ENCODE assay signal across 21 cellular contexts in genomic region chr4:7738458-7739076, GRCh38.
"Had no signal": no experiment of that assay in that cellular context is flagged by ENCODE, and none has a peak within 500 bp of the region (broad histone marks: within the 10 kb centered on the region; RNA-seq: fewer than 3 reads in every experiment).

No MANE protein-coding gene starts in this region.

- DNase-seq: activated CD4-positive, alpha-beta memory T cell treated with anti-CD3 and anti-CD28 coated beads, Interleukin-2, amount 10 ng/mL, durations not matched to agents 7 days and 5 days; activated CD4-positive, alpha-beta T cell treated with anti-CD3 and anti-CD28 coated beads for 48 hours; activated CD4-positive, CD25-positive, alpha-beta regulatory T cell; activated CD8-positive, alpha-beta memory T cell treated with anti-CD3 and anti-CD28 coated beads, Interleukin-2, amount 10 ng/mL, durations not matched to agents 7 days and 5 days; activated naive CD4-positive, alpha-beta T cell treated with Interleukin-2 at 50 U/mL for 16 hours; activated naive CD8-positive, alpha-beta T cell treated with anti-CD3 and anti-CD28 coated beads, Interleukin-2, amount 10 ng/mL, durations not matched to agents 7 days and 5 days; body of pancreas; dorsolateral prefrontal cortex; endodermal cell; foreskin fibroblast; glutamatergic neuron; hypothalamus; islet precursor cell; mammary epithelial cell; midbrain; stimulated activated naive CD8-positive, alpha-beta T cell treated with anti-CD3 and anti-CD28 coated beads, Interleukin-15, Interleukin-2, amounts not matched to agents 100 U/mL and 50 U/mL, for 24 hours; substantia nigra; T-helper 9 cell; tibial artery had no signal

- H3K9me3 ChIP-seq: body of pancreas, tibial artery had no signal

- H3K27me3 ChIP-seq: body of pancreas, dorsolateral prefrontal cortex, tibial artery had no signal

- H3K4me3 ChIP-seq: body of pancreas, dorsolateral prefrontal cortex, tibial artery had no signal

- H3K4me1 ChIP-seq: body of pancreas had no signal

- H3K27ac ChIP-seq: body of pancreas, dorsolateral prefrontal cortex, epithelial cell of prostate, tibial artery had no signal

- ATAC-seq: activated CD8-positive, alpha-beta memory T cell treated with anti-CD3 and anti-CD28 coated beads, Interleukin-2, amount 10 ng/mL, durations not matched to agents 7 days and 5 days; body of pancreas; right cardiac atrium; stimulated activated naive CD8-positive, alpha-beta T cell treated with anti-CD3 and anti-CD28 coated beads, Interleukin-15, Interleukin-2, amounts not matched to agents 100 U/mL and 50 U/mL, for 24 hours had no signal
